Comparison of ENCODE assay signal across 8 cellular contexts in genomic region chr3:5186089-5186853, GRCh38. TPM values are rescaled to one million over a fixed set of nuclear protein-coding genes. Genes with fewer than 3 reads are reported as not detected.
DNase-seq lines count a peak whose midpoint lies in the region; ATAC-seq, FAIRE-seq and TF ChIP-seq lines count a peak whose summit lies in the region.

No MANE protein-coding gene starts in this region.

- WGBS in smooth muscle cell (ENCODE audit: low lambda C conversion rate): 57% methylated on average over 6 of the region's 6 CpGs

- intact Hi-C loops in PC-9 (cut with micrococcal nuclease; ENCODE audit: unreplicated experiment) (loop anchor here (2.0 to 5.0 kb wide), 2 partner anchors 63 to 209 kb away; partner anchors contain the start of genes ARL8B and BHLHE40), endothelial cell of umbilical vein (cut with micrococcal nuclease) (loop anchor here (2.0 to 5.0 kb wide), 3 partner anchors 207 to 694 kb away; partner anchors contain the start of genes BHLHE40 and ITPR1)

- TF ChIP-seq POLR2A in endothelial cell of umbilical vein (IDR thresholded peaks at IDR 0.05; ENCODE audit: low read depth, low read length): no peak

- H3K9me2 ChIP-seq in PC-9 (ENCODE audit: insufficient read depth): no peaks in the 10 kb centered on the region

- H3K4me2 ChIP-seq in PC-9: peak overlapping the region; percentile 80
- H3K4me2 ChIP-seq in endothelial cell of umbilical vein (ENCODE audit: insufficient read depth, low read length): peak overlapping the region; percentile 96
- peak overlapping the region; percentile 84 for H3K4me2 ChIP-seq in smooth muscle cell

- H3K9me1 ChIP-seq in endothelial cell of umbilical vein (replicated peaks; ENCODE audit: control insufficient read depth, extremely low read depth, insufficient read depth, low read length): no peaks in the 10 kb centered on the region

- no peaks in the 10 kb centered on the region for H3K27me3 ChIP-seq in PC-9 (ENCODE audit: insufficient read depth, low read depth)
- no peaks in the 10 kb centered on the region for H3K27me3 ChIP-seq in endothelial cell of umbilical vein (ENCODE audit: control insufficient read depth in 2 of 2, insufficient read depth in 2 of 2, low read length in 2 of 2)
- no peaks in the 10 kb centered on the region for H3K27me3 ChIP-seq in smooth muscle cell (ENCODE audit: low read depth)

- H3K4me3 ChIP-seq in PC-9 (peak overlapping the region; percentile 55; the same call in 1 of the 2 replicates), endothelial cell of umbilical vein (replicated peaks in 1 of 3; ENCODE audit: insufficient read depth in 1 of 3, low read depth in 1 of 3, low read length in 3 of 3) (peak overlapping the region in 1 of 3 experiments; percentile 80), smooth muscle cell (peak overlapping the region; percentile 98)

- H4K20me1 ChIP-seq in PC-9 (ENCODE audit: insufficient read depth) (no peaks in the 10 kb centered on the region), endothelial cell of umbilical vein (replicated peaks; ENCODE audit: control insufficient read depth, extremely low read depth, insufficient read depth, low read length) (no peaks in the 10 kb centered on the region), smooth muscle cell (ENCODE audit: low read depth) (peaks cover 27% of the 10 kb centered on the region)

- H3K36me3 ChIP-seq in PC-9 (ENCODE audit: low read depth) (no peaks in the 10 kb centered on the region), endothelial cell of umbilical vein (ENCODE audit: control insufficient read depth in 2 of 2, extremely low read depth in 1 of 2, insufficient read depth in 2 of 2, low read length in 2 of 2) (peaks cover 0 to 2% of the 10 kb centered on the region in 2 experiments), smooth muscle cell (ENCODE audit: low read depth) (no peaks in the 10 kb centered on the region)

- ATAC-seq in GM21576 (IDR thresholded peaks at IDR 0.05; ENCODE audit: unreplicated experiment): peak; percentile 21
- ATAC-seq in HG02840 (IDR thresholded peaks at IDR 0.05; ENCODE audit: low FRiP score, unreplicated experiment): no peak

- peak overlapping the region; percentile 92 for H3K9ac ChIP-seq in endothelial cell of umbilical vein (replicated peaks; ENCODE audit: extremely low read depth, insufficient read depth, low read length)
- H3K9ac ChIP-seq in smooth muscle cell (ENCODE audit: low read depth): peak overlapping the region; percentile 8

- dilution Hi-C loops in endothelial cell of umbilical vein (cut with MboI; ENCODE audit: extremely low pct_ligation_motif_present, low sequenced_read_pairs): no loop called here

- H3K9me3 ChIP-seq in PC-9 (ENCODE audit: insufficient read depth, low read depth) (no peaks in the 10 kb centered on the region), endothelial cell of umbilical vein (replicated peaks; ENCODE audit: control insufficient read depth, insufficient read depth, low read length) (no peaks in the 10 kb centered on the region), smooth muscle cell (replicated peaks; ENCODE audit: low read depth) (no peaks in the 10 kb centered on the region)

- TF ChIP-seq CTCF in PC-9 (conservative IDR thresholded peaks at IDR 0.05) (no peak), endothelial cell of umbilical vein (IDR thresholded peaks at IDR 0.05; ENCODE audit: extremely low read depth in 1 of 2, insufficient read depth in 1 of 2, low read depth in 1 of 2, low read length in 2 of 2) (no peak), smooth muscle cell (IDR thresholded peaks at IDR 0.05; ENCODE audit: borderline replicate concordance, insufficient read depth, poor library complexity, severe bottlenecking) (no peak)

- FAIRE-seq in endothelial cell of umbilical vein (lab: Jason Lieb, UNC): no peak

- CTCF ChIA-PET in PC-9 (lab: Charles Lee): interaction anchor here (0.6 kb wide), 2 partner anchors 10 to 75 kb away, joined by 3 read pairs; no protein-coding TSS in a partner anchor
- CTCF ChIA-PET in endothelial cell of umbilical vein (lab: Charles Lee): interaction anchor here (0.7 to 2.8 kb wide), 4 partner anchors 10 to 475 kb away, joined by 4 to 11 read pairs (median 4); no protein-coding TSS in a partner anchor

- H2AFZ ChIP-seq in PC-9: no peak overlapping the region
- H2AFZ ChIP-seq in endothelial cell of umbilical vein (ENCODE audit: low read depth, low read length): no peak overlapping the region
- H2AFZ ChIP-seq in smooth muscle cell (ENCODE audit: low read depth): no peak overlapping the region

- 0 out of 2 replicates have a peak, but pooled peaks cover 5% of the 10 kb centered on the region for H3F3A ChIP-seq in PC-9 (ENCODE audit: insufficient read depth, low read depth)
- H3F3A ChIP-seq in smooth muscle cell (ENCODE audit: low read depth): peaks cover 15% of the 10 kb centered on the region

- POLR2A ChIA-PET in PC-9 (lab: Charles Lee; ENCODE audit: unreplicated experiment) (interaction anchor here (0.6 to 0.7 kb wide), 3 partner anchors 24 to 207 kb away, joined by 3 to 7 read pairs (median 3); no protein-coding TSS in a partner anchor), endothelial cell of umbilical vein (lab: Charles Lee) (interaction anchor here (0.6 to 1.0 kb wide), 2 partner anchors 10 to 693 kb away, joined by 3 read pairs; partner anchors contain the start of gene ITPR1)

- peaks cover 34% of the 10 kb centered on the region for H3K79me2 ChIP-seq in PC-9 (ENCODE audit: low read depth)
- peaks cover 36% of the 10 kb centered on the region for H3K79me2 ChIP-seq in endothelial cell of umbilical vein (ENCODE audit: control insufficient read depth, insufficient read depth, low read length)
- H3K79me2 ChIP-seq in smooth muscle cell (ENCODE audit: low read depth): peaks cover 38% of the 10 kb centered on the region

- DNase-seq in ELF-1 (ENCODE audit: low read depth, low spot score) (peak; percentile 8), PC-9 (no peak), endothelial cell of umbilical vein (ENCODE audit: low read depth, low spot score) (peak; percentile 22), smooth muscle cell (lab: John Stamatoyannopoulos, UW; ENCODE audit: unreplicated experiment) (no peak), cerebellum (ENCODE audit: low spot score) (no peak)
- DNase-seq in effector CD4-positive, alpha-beta T cell: no peak

- BruUV-seq in PC-9 (replicated peaks; lab: Mats Ljungman, UMichigan): no TSS peak
- no TSS peak for BruUV-seq in endothelial cell of umbilical vein (replicated peaks; lab: Mats Ljungman, UMichigan)

- H3K4me1 ChIP-seq in PC-9 (replicated peaks; ENCODE audit: insufficient read depth) (peaks cover 11% of the 10 kb centered on the region), endothelial cell of umbilical vein (ENCODE audit: control insufficient read depth, extremely low read depth, insufficient read depth, low read length) (peaks cover 31% of the 10 kb centered on the region), smooth muscle cell (ENCODE audit: low read depth) (peaks cover 19% of the 10 kb centered on the region)

- H3K27ac ChIP-seq in PC-9 (no peak overlapping the region), endothelial cell of umbilical vein (ENCODE audit: insufficient read depth, low read depth, low read length) (peak overlapping the region; percentile 91), smooth muscle cell (ENCODE audit: low read depth) (peak overlapping the region; percentile 52)

TF ChIP-seq in endothelial cell of umbilical vein, 7 proteins besides CTCF, POLR2A, EP300 and RAD21:
- TF ChIP-seq JUN (IDR thresholded peaks at IDR 0.05; ENCODE audit: borderline replicate concordance, insufficient read depth, insufficient read length, low read depth) (no peak), GATA2 (IDR thresholded peaks at IDR 0.05; ENCODE audit: insufficient read depth, insufficient read length, low read depth, low read length) (no peak), MAX (IDR thresholded peaks at IDR 0.05; ENCODE audit: insufficient read depth, insufficient read length) (no peak), FOS (IDR thresholded peaks at IDR 0.05; ENCODE audit: borderline replicate concordance, insufficient read depth, low read length) (no peak), POLR2AphosphoS5 (IDR thresholded peaks at IDR 0.05; ENCODE audit: insufficient read depth, low read depth, low read length) (no peak), MYC (IDR thresholded peaks at IDR 0.05; ENCODE audit: low read depth, low read length) (no peak), EZH2 (IDR thresholded peaks at IDR 0.05; ENCODE audit: borderline replicate concordance, low read depth, low read length, severe bottlenecking) (no peak)

RNA-seq across cellular contexts. Expression of gene EDEM1, which starts 1.2 kb away (rescaled TPM):
- total RNA-seq in PC-9 (2021) (53.5 and 55.9 TPM in 2 replicates), endothelial cell of umbilical vein (61.1 and 65.4 TPM in 2 replicates), smooth muscle cell (43.6 and 45.0 TPM in 2 replicates), cerebellum (12.1 TPM)
- polyA plus RNA-seq in endothelial cell of umbilical vein (19.1 and 19.4 TPM in 2 replicates), smooth muscle cell (23.1 and 29.0 TPM in 2 replicates)
- 17.5 and 20.8 TPM in 2 replicates for polyA plus RNA-seq in endothelial cell of umbilical vein (2011; cell fraction: cytosol; rRNA removed)
- polyA plus RNA-seq in endothelial cell of umbilical vein (2011; cell fraction: nucleus; rRNA removed): 39.2 and 44.3 TPM in 2 replicates
- 28.9 and 34.0 TPM in 2 replicates for polyA plus RNA-seq in endothelial cell of umbilical vein (2012)
- 50.1 and 54.7 TPM in 2 replicates for polyA minus RNA-seq in endothelial cell of umbilical vein
- polyA minus RNA-seq in endothelial cell of umbilical vein (2011; cell fraction: cytosol; rRNA and poly(A)+ RNA removed): 22.5 TPM
- polyA minus RNA-seq in endothelial cell of umbilical vein (2011; cell fraction: nucleus; rRNA and poly(A)+ RNA removed): 38.2 and 49.6 TPM in 2 replicates

Comparison
In these comparisons a context has a peak if more than half of its experiments do, and no peak if none do; other contexts are left out.
1. DNase-seq: peak in ELF-1 (single experiment) and endothelial cell of umbilical vein (single experiment); none in PC-9 (0 of 2), smooth muscle cell (single experiment), cerebellum (single experiment) and effector CD4-positive, alpha-beta T cell (single experiment).
2. Peak in every context shown above with its lines, with median percentiles within 50 percentile points of each other: H3K4me2 ChIP-seq.